ENCODE assay signal across 38 cellular contexts in the genomic region with DNA sequence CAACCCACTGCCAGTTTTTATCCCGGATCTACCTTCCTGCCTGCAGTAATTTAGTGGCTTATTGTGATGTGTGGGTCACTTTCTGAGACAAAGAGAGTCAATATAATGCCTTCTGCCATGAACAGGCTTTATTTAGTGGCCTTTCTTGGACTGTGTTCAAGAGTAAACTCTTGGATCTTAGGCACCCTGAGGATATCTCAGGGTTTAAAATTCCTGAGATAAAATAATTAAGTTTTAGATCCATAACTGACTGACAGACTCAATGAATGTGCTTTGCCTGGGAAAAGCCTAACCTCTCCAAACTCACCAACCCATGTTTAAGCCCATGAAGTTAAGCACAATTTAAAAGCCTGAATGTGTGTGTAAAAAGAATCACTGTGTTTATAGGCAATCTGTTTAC.
"Had no signal": no experiment of that assay in that cellular context is flagged by ENCODE, and none has a peak within 500 bp of the region (broad histone marks: within the 10 kb centered on the region; RNA-seq: fewer than 3 reads in every experiment).

No MANE protein-coding gene starts in this region.

- ATAC-seq: activated naive CD4-positive, alpha-beta T cell treated with anti-CD3 and anti-CD28 coated beads, Interleukin-2, amount 50 U/mL, for 72 hours; activated naive CD8-positive, alpha-beta T cell treated with anti-CD3 and anti-CD28 coated beads, Interleukin-2, amount 50 U/mL, for 24 hours; activated T-cell treated with anti-CD3 and anti-CD28 coated beads, Interleukin-2, amount 50 U/mL, for 4 hours; activated T-cell treated with anti-CD3 and anti-CD28 coated beads, Interleukin-2, amount 50 U/mL, for 72 hours; activated T-helper 17 cell treated with anti-CD3 and anti-CD28 coated beads, Interleukin-2, amount 50 U/mL, for 72 hours; body of pancreas had no signal

- H3K27me3 ChIP-seq: adrenal gland, ascending aorta, body of pancreas, brain microvascular endothelial cell, breast epithelium, cardiac muscle cell had no signal

- H3K4me3 ChIP-seq: adrenal gland, ascending aorta, body of pancreas, breast epithelium, cardiac muscle cell had no signal

- H3K27me3 Mint-ChIP-seq: activated naive CD4-positive, alpha-beta T cell treated with anti-CD3 and anti-CD28 coated beads, Interleukin-2, amount 10 ng/mL, durations not matched to agents 7 days and 5 days; activated naive CD4-positive, alpha-beta T cell treated with anti-CD3 and anti-CD28 coated beads, Interleukin-2, amount 50 U/mL, for 24 hours; activated naive CD8-positive, alpha-beta T cell treated with anti-CD3 and anti-CD28 coated beads for 36 hours; activated naive CD8-positive, alpha-beta T cell treated with anti-CD3 and anti-CD28 coated beads, Interleukin-2, amount 10 ng/mL, durations not matched to agents 7 days and 5 days; activated naive CD8-positive, alpha-beta T cell treated with anti-CD3 and anti-CD28 coated beads, Interleukin-2, amount 50 U/mL, for 24 hours; activated T-cell treated with anti-CD3 and anti-CD28 coated beads, Interleukin-2, amount 50 U/mL, for 24 hours; activated T-helper 17 cell treated with anti-CD3 and anti-CD28 coated beads, Interleukin-2, amount 50 U/mL, for 72 hours; central memory CD8-positive, alpha-beta T cell had no signal

- H3K4me3 Mint-ChIP-seq: activated naive CD4-positive, alpha-beta T cell treated with anti-CD3 and anti-CD28 coated beads for 36 hours; activated naive CD4-positive, alpha-beta T cell treated with anti-CD3 and anti-CD28 coated beads, Interleukin-2, amount 10 ng/mL, durations not matched to agents 7 days and 5 days; activated naive CD4-positive, alpha-beta T cell treated with anti-CD3 and anti-CD28 coated beads, Interleukin-2, amount 50 U/mL, for 24 hours; activated naive CD8-positive, alpha-beta T cell; activated naive CD8-positive, alpha-beta T cell treated with anti-CD3 and anti-CD28 coated beads for 36 hours; activated naive CD8-positive, alpha-beta T cell treated with anti-CD3 and anti-CD28 coated beads, Interleukin-2, amount 10 ng/mL, durations not matched to agents 7 days and 5 days; activated naive CD8-positive, alpha-beta T cell treated with anti-CD3 and anti-CD28 coated beads, Interleukin-2, amount 50 U/mL, for 24 hours; activated T-cell treated with anti-CD3 and anti-CD28 coated beads, Interleukin-2, amount 50 U/mL, for 24 hours; activated T-cell treated with anti-CD3 and anti-CD28 coated beads, Interleukin-2, amount 50 U/mL, for 4 hours; activated T-cell treated with anti-CD3 and anti-CD28 coated beads, Interleukin-2, amount 50 U/mL, for 72 hours; activated T-helper 1 cell treated with anti-CD3 and anti-CD28 coated beads, Interleukin-12 subunit alpha, Interleukin-12 subunit beta, Interleukin-2, Interleukin-4 antibody, amounts not matched to agents 30 ng/mL and 10 ng/mL and 1 ng/mL, durations not matched to agents 14 hours and 24 hours and 36 hours; activated T-helper 17 cell treated with anti-CD3 and anti-CD28 coated beads, Interleukin-2, amount 50 U/mL, for 72 hours; brain; central memory CD8-positive, alpha-beta T cell had no signal

- H3K27ac Mint-ChIP-seq: activated naive CD4-positive, alpha-beta T cell treated with anti-CD3 and anti-CD28 coated beads for 36 hours; activated naive CD4-positive, alpha-beta T cell treated with anti-CD3 and anti-CD28 coated beads, Interleukin-2, amount 10 ng/mL, durations not matched to agents 7 days and 5 days; activated naive CD4-positive, alpha-beta T cell treated with anti-CD3 and anti-CD28 coated beads, Interleukin-2, amount 50 U/mL, for 24 hours; activated naive CD4-positive, alpha-beta T cell treated with anti-CD3 and anti-CD28 coated beads, Interleukin-2, amount 50 U/mL, for 72 hours; activated naive CD8-positive, alpha-beta T cell; activated naive CD8-positive, alpha-beta T cell treated with anti-CD3 and anti-CD28 coated beads for 36 hours; activated naive CD8-positive, alpha-beta T cell treated with anti-CD3 and anti-CD28 coated beads, Interleukin-2, amount 10 ng/mL, durations not matched to agents 7 days and 5 days; activated naive CD8-positive, alpha-beta T cell treated with anti-CD3 and anti-CD28 coated beads, Interleukin-2, amount 50 U/mL, for 24 hours; activated T-cell treated with anti-CD3 and anti-CD28 coated beads, Interleukin-2, amount 50 U/mL, for 24 hours; activated T-cell treated with anti-CD3 and anti-CD28 coated beads, Interleukin-2, amount 50 U/mL, for 72 hours; activated T-helper 1 cell treated with anti-CD3 and anti-CD28 coated beads, Interleukin-12 subunit alpha, Interleukin-12 subunit beta, Interleukin-2, Interleukin-4 antibody, amounts not matched to agents 30 ng/mL and 10 ng/mL and 1 ng/mL, durations not matched to agents 14 hours and 24 hours and 36 hours; activated T-helper 17 cell treated with anti-CD3 and anti-CD28 coated beads, Interleukin-2, amount 50 U/mL, for 72 hours; activated T-helper 2 cell treated with anti-CD3 and anti-CD28 coated beads, Interferon-gamma antibody, Interleukin-2, Interleukin-4, amounts not matched to agents 10 μg/mL and 5 μg/mL and 100 μg/mL, durations not matched to agents 14 hours and 24 hours and 36 hours had no signal

- H3K9me3 ChIP-seq: adrenal gland, ascending aorta, body of pancreas, breast epithelium had no signal

- H3K36me3 ChIP-seq: adrenal gland, ascending aorta, brain microvascular endothelial cell, breast epithelium, cardiac muscle cell had no signal

- H3K9me3 Mint-ChIP-seq: activated naive CD4-positive, alpha-beta T cell treated with anti-CD3 and anti-CD28 coated beads for 36 hours; activated naive CD4-positive, alpha-beta T cell treated with anti-CD3 and anti-CD28 coated beads, Interleukin-2, amount 10 ng/mL, durations not matched to agents 7 days and 5 days; activated naive CD4-positive, alpha-beta T cell treated with anti-CD3 and anti-CD28 coated beads, Interleukin-2, amount 50 U/mL, for 24 hours; activated naive CD4-positive, alpha-beta T cell treated with anti-CD3 and anti-CD28 coated beads, Interleukin-2, amount 50 U/mL, for 72 hours; activated naive CD8-positive, alpha-beta T cell treated with anti-CD3 and anti-CD28 coated beads for 36 hours; activated naive CD8-positive, alpha-beta T cell treated with anti-CD3 and anti-CD28 coated beads, Interleukin-2, amount 10 ng/mL, durations not matched to agents 7 days and 5 days; activated naive CD8-positive, alpha-beta T cell treated with anti-CD3 and anti-CD28 coated beads, Interleukin-2, amount 50 U/mL, for 24 hours; activated T-cell treated with anti-CD3 and anti-CD28 coated beads, Interleukin-2, amount 50 U/mL, for 24 hours; activated T-cell treated with anti-CD3 and anti-CD28 coated beads, Interleukin-2, amount 50 U/mL, for 4 hours; activated T-helper 1 cell treated with anti-CD3 and anti-CD28 coated beads, Interleukin-12 subunit alpha, Interleukin-12 subunit beta, Interleukin-2, Interleukin-4 antibody, amounts not matched to agents 30 ng/mL and 10 ng/mL and 1 ng/mL, durations not matched to agents 14 hours and 24 hours and 36 hours; activated T-helper 17 cell treated with anti-CD3 and anti-CD28 coated beads, Interleukin-2, amount 50 U/mL, for 72 hours; activated T-helper 2 cell treated with anti-CD3 and anti-CD28 coated beads, Interferon-gamma antibody, Interleukin-2, Interleukin-4, amounts not matched to agents 10 μg/mL and 5 μg/mL and 100 μg/mL, durations not matched to agents 14 hours and 24 hours and 36 hours; brain; central memory CD8-positive, alpha-beta T cell had no signal

- H3K4me1 ChIP-seq: adrenal gland, ascending aorta, body of pancreas, breast epithelium had no signal

- DNase-seq: activated effector memory CD4-positive, alpha-beta T cell treated with anti-CD3 and anti-CD28 coated beads, Interleukin-2, amount 50 U/mL, for 16 hours; activated effector memory CD4-positive, alpha-beta T cell treated with Interleukin-2 at 50 U/mL for 16 hours; activated gamma-delta T cell; activated gamma-delta T cell treated with Interleukin-2 at 50 U/mL for 16 hours; activated naive CD4-positive, alpha-beta T cell; activated naive CD4-positive, alpha-beta T cell treated with anti-CD3 and anti-CD28 coated beads for 36 hours; activated naive CD4-positive, alpha-beta T cell treated with anti-CD3 and anti-CD28 coated beads, Interleukin-2, amount 10 ng/mL, durations not matched to agents 7 days and 5 days; activated naive CD4-positive, alpha-beta T cell treated with anti-CD3 and anti-CD28 coated beads, Interleukin-2, amount 50 U/mL, for 16 hours; activated naive CD4-positive, alpha-beta T cell treated with Interleukin-2 at 50 U/mL for 16 hours; activated naive CD8-positive, alpha-beta T cell treated with anti-CD3 and anti-CD28 coated beads for 36 hours; activated naive CD8-positive, alpha-beta T cell treated with anti-CD3 and anti-CD28 coated beads, Interleukin-2, amount 10 ng/mL, durations not matched to agents 7 days and 5 days; activated naive CD8-positive, alpha-beta T cell treated with anti-CD3 and anti-CD28 coated beads, Interleukin-2, amount 50 U/mL, for 24 hours; activated T-cell treated with anti-CD3 and anti-CD28 coated beads, Interleukin-2, amount 50 U/mL, for 1 hour; activated T-cell treated with anti-CD3 and anti-CD28 coated beads, Interleukin-2, amount 50 U/mL, for 24 hours; activated T-cell treated with anti-CD3 and anti-CD28 coated beads, Interleukin-2, amount 50 U/mL, for 4 hours; activated T-cell treated with anti-CD3 and anti-CD28 coated beads, Interleukin-2, amount 50 U/mL, for 48 hours; activated T-cell treated with anti-CD3 and anti-CD28 coated beads, Interleukin-2, amount 50 U/mL, for 72 hours; adrenal gland; amniotic stem cell; amygdala; anterior cingulate cortex; aorta; body of pancreas; brain microvascular endothelial cell; caudate nucleus; central memory CD4-positive, alpha-beta T cell; cerebellar nuclear complex had no signal

- H3K4me1 Mint-ChIP-seq: activated naive CD4-positive, alpha-beta T cell treated with anti-CD3 and anti-CD28 coated beads, Interleukin-2, amount 10 ng/mL, durations not matched to agents 7 days and 5 days; activated naive CD4-positive, alpha-beta T cell treated with anti-CD3 and anti-CD28 coated beads, Interleukin-2, amount 50 U/mL, for 24 hours; activated naive CD8-positive, alpha-beta T cell treated with anti-CD3 and anti-CD28 coated beads for 36 hours; activated naive CD8-positive, alpha-beta T cell treated with anti-CD3 and anti-CD28 coated beads, Interleukin-2, amount 10 ng/mL, durations not matched to agents 7 days and 5 days; activated naive CD8-positive, alpha-beta T cell treated with anti-CD3 and anti-CD28 coated beads, Interleukin-2, amount 50 U/mL, for 24 hours; activated T-helper 17 cell treated with anti-CD3 and anti-CD28 coated beads, Interleukin-2, amount 50 U/mL, for 72 hours; central memory CD8-positive, alpha-beta T cell had no signal

- H3K27ac ChIP-seq: adrenal gland, ascending aorta, body of pancreas, brain microvascular endothelial cell, breast epithelium, cardiac muscle cell had no signal

- H3K36me3 Mint-ChIP-seq: activated naive CD4-positive, alpha-beta T cell treated with anti-CD3 and anti-CD28 coated beads, Interleukin-2, amount 10 ng/mL, durations not matched to agents 7 days and 5 days; activated naive CD4-positive, alpha-beta T cell treated with anti-CD3 and anti-CD28 coated beads, Interleukin-2, amount 50 U/mL, for 24 hours; activated naive CD4-positive, alpha-beta T cell treated with anti-CD3 and anti-CD28 coated beads, Interleukin-2, amount 50 U/mL, for 72 hours; activated naive CD8-positive, alpha-beta T cell; activated naive CD8-positive, alpha-beta T cell treated with anti-CD3 and anti-CD28 coated beads for 36 hours; activated naive CD8-positive, alpha-beta T cell treated with anti-CD3 and anti-CD28 coated beads, Interleukin-2, amount 10 ng/mL, durations not matched to agents 7 days and 5 days; brain had no signal
